ENCODE assay signal across 8 cellular contexts in genomic region chr17:38702166-38702899, GRCh38. TPM values are rescaled to one million over a fixed set of nuclear protein-coding genes. Genes with fewer than 3 reads are reported as not detected.
DNase-seq lines count a peak whose midpoint lies in the region; ATAC-seq and TF ChIP-seq lines count a peak whose summit lies in the region.

No MANE protein-coding gene starts in this region.

- TF ChIP-seq CTCF in C4-2B (conservative IDR thresholded peaks at IDR 0.05) = no peak

- peak; percentile 83 for DNase-seq in LoVo (ENCODE audit: low spot score)
- DNase-seq in SJSA1 (ENCODE audit: low read depth in 1 of 2, low spot score in 2 of 2) = peak; percentile 83 to 88
- peak; percentile 78 for DNase-seq in activated naive CD4-positive, alpha-beta T cell treated with anti-CD3 and anti-CD28 coated beads, Interleukin-2, amount 50 U/mL, for 16 hours
- peak; percentile 81 for DNase-seq in germinal center (ENCODE audit: low spot score)
- peak; percentile 11 for DNase-seq in non-pigmented ciliary epithelial cell (ENCODE audit: low read depth)

- H3K27ac ChIP-seq in C4-2B (peak overlapping the region; percentile 98), SJSA1 (peak overlapping the region; percentile 60), subcutaneous abdominal adipose tissue (ENCODE audit: low read depth, low read length) (peak overlapping the region; percentile 96)

- H3K9me3 ChIP-seq in SJSA1 (replicated peaks) (no peaks in the 10 kb centered on the region; the same call in 1 of the 2 replicates), subcutaneous abdominal adipose tissue (ENCODE audit: control insufficient read depth in 5 of 5, low read length in 5 of 5) (no peaks in the 10 kb centered on the region)

- peaks cover 3% of the 10 kb centered on the region; the same call in 1 of the 2 replicates for H3K36me3 ChIP-seq in SJSA1
- peaks cover 0 to under 1% (median 0%) of the 10 kb centered on the region in 5 donors for H3K36me3 ChIP-seq in subcutaneous abdominal adipose tissue (ENCODE audit: control insufficient read depth in 5 of 5, insufficient read depth in 5 of 5, low read length in 5 of 5)

- H3K9ac ChIP-seq in subcutaneous abdominal adipose tissue (ENCODE audit: low read length in 5 of 5) = peak overlapping the region; percentile 71 to 94 (median 93)

- H3K4me1 ChIP-seq in SJSA1 (replicated peaks) = peaks cover 39% of the 10 kb centered on the region
- peaks cover 5 to 70% (median 58%) of the 10 kb centered on the region in 5 donors for H3K4me1 ChIP-seq in subcutaneous abdominal adipose tissue (ENCODE audit: control insufficient read depth in 5 of 5, insufficient read depth in 5 of 5, low read length in 5 of 5)

- ATAC-seq in GM19438 (IDR thresholded peaks at IDR 0.05; ENCODE audit: low read depth, unreplicated experiment) = peak; percentile 33

- no peaks in the 10 kb centered on the region for H3K27me3 ChIP-seq in SJSA1 (replicated peaks)
- H3K27me3 ChIP-seq in subcutaneous abdominal adipose tissue (ENCODE audit: control insufficient read depth in 5 of 5, insufficient read depth in 4 of 5, low read length in 5 of 5) = no peaks in the 10 kb centered on the region

- H3K4me3 ChIP-seq in SJSA1 = peak overlapping the region; percentile 60
- H3K4me3 ChIP-seq in subcutaneous abdominal adipose tissue (ENCODE audit: low read depth in 1 of 5, low read length in 5 of 5) = peak overlapping the region; percentile 77 to 87 (median 85)

RNA-seq across cellular contexts. Expression of gene MLLT6, which starts 2.7 kb away (rescaled TPM):
- 8.6 and 11.7 TPM in 2 replicates for total RNA-seq in SJSA1 (2014; rRNA removed; shearing (Covaris generic))

RNA-seq across cellular contexts. Expression of gene EPOP, which starts 27.6 kb away (rescaled TPM):
- total RNA-seq in SJSA1 (2014; rRNA removed; shearing (Covaris generic)) = 0.09 and 0.29 TPM in 2 replicates

RNA-seq across cellular contexts. Expression of gene CISD3, which starts 27.8 kb away (rescaled TPM):
- 2.2 and 6.1 TPM in 2 replicates for total RNA-seq in SJSA1 (2014; rRNA removed; shearing (Covaris generic))

RNA-seq across cellular contexts. Expression of gene PCGF2, which starts 45.8 kb away (rescaled TPM):
- 3.6 and 4.2 TPM in 2 replicates for total RNA-seq in SJSA1 (2014; rRNA removed; shearing (Covaris generic))

RNA-seq across cellular contexts. Expression of gene PSMB3, which starts 50.2 kb away (rescaled TPM):
- 297 and 448 TPM in 2 replicates for total RNA-seq in SJSA1 (2014; rRNA removed; shearing (Covaris generic))

Comparison
In these comparisons a context has a peak if more than half of its experiments do, and no peak if none do; other contexts are left out.
1. Peak in every context shown above with its lines: DNase-seq, ATAC-seq, H3K4me3 ChIP-seq and H3K27ac ChIP-seq.
2. DNase-seq: peak in every context shown above with its lines; median percentile 86 in SJSA1; 83 in LoVo; 81 in germinal center; 78 in activated naive CD4-positive, alpha-beta T cell treated with anti-CD3 and anti-CD28 coated beads, Interleukin-2, amount 50 U/mL, for 16 hours; 11 in non-pigmented ciliary epithelial cell.